In the genomic region with DNA sequence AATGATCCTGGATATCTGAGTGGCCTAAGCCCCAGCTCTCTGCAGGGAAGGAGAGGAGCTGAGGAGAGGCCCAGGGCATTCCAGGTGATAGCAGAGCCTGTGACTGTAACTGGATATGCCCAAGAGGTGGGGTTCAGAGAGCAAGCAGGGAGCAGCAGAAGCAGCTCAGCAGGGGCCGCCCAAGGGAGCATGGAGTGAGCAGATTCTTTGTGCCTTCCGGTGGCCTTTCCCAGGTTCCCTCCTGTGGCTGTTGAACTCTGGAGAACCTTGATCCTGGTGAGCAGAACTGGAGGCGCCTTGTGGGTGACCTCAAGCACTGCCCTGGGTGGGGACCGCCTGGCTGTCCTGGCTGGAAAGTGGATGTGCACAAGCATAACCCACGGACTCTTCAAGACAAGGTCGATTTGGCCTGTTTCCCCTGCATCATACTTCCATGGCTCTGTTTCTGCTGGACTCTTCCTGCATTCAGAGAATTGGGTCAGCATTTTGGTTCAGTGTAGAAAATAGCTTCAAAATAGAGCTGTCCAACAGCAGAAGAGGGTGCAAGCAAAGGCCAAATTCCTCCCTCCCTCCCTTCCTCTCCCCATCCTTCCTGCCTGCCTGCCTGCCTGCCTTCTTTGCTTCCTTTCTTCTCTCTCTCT, we compare ENCODE assay signal across 13 cellular contexts.
DNase-seq lines count a peak whose midpoint lies in the region; ATAC-seq and TF ChIP-seq lines count a peak whose summit lies in the region.
"Had no signal": no experiment of that assay in that cellular context is flagged by ENCODE, and none has a peak within 500 bp of the region (broad histone marks: within the 10 kb centered on the region; RNA-seq: fewer than 3 reads in every experiment).

No MANE protein-coding gene starts in this region.

- H3K79me2 ChIP-seq in osteoblast (ENCODE audit: insufficient read depth, low read length), result no peaks in the 10 kb centered on the region

- H3K4me1 Mint-ChIP-seq in WTC11, result peaks cover 26% of the 10 kb centered on the region
- H3K4me1 Mint-ChIP-seq: activated naive CD8-positive, alpha-beta T cell treated with anti-CD3 and anti-CD28 coated beads, Interleukin-2, amount 10 ng/mL, durations not matched to agents 7 days and 5 days had no signal

- H3K36me3 ChIP-seq in osteoblast (ENCODE audit: insufficient read depth, low read length), result no peaks in the 10 kb centered on the region

- H3K36me3 Mint-ChIP-seq in WTC11, result peaks cover 21% of the 10 kb centered on the region
- H3K36me3 Mint-ChIP-seq: activated naive CD8-positive, alpha-beta T cell treated with anti-CD3 and anti-CD28 coated beads, Interleukin-2, amount 10 ng/mL, durations not matched to agents 7 days and 5 days had no signal

- TF ChIP-seq CTCF in WTC11 (IDR thresholded peaks at IDR 0.05) (no peak), fibroblast of the aortic adventitia (IDR thresholded peaks at IDR 0.05; ENCODE audit: insufficient read depth, low read length) (no peak), osteoblast (IDR thresholded peaks at IDR 0.05; ENCODE audit: extremely low read depth, low read depth, low read length) (no peak)

- POLR2A ChIA-PET in WTC11 (lab: Charles Lee), result no interaction called here

- H3K9me3 Mint-ChIP-seq in WTC11, result peaks cover 18% of the 10 kb centered on the region
- H3K9me3 Mint-ChIP-seq: activated naive CD8-positive, alpha-beta T cell treated with anti-CD3 and anti-CD28 coated beads, Interleukin-2, amount 10 ng/mL, durations not matched to agents 7 days and 5 days had no signal

- no peaks in the 10 kb centered on the region for H3K27me3 ChIP-seq in osteoblast (ENCODE audit: insufficient read depth, low read length)
- H3K27me3 ChIP-seq: BLaER1 treated with 17β-estradiol and CSF1 and Interleukin-3, amounts not matched to agents 10 nM and 100 nM had no signal

- H3K4me3 Mint-ChIP-seq in WTC11, result no peak overlapping the region
- H3K4me3 Mint-ChIP-seq: activated CD8-positive, alpha-beta T cell treated with anti-CD3 and anti-CD28 coated beads, Interleukin-2, amount 10 ng/mL, durations not matched to agents 7 days and 5 days; activated naive CD8-positive, alpha-beta T cell treated with anti-CD3 and anti-CD28 coated beads, Interleukin-2, amount 10 ng/mL, durations not matched to agents 7 days and 5 days had no signal

- DNase-seq in EH (ENCODE audit: low read depth) (peak; percentile 73), WTC11 (ENCODE audit: low spot score) (no peak), fibroblast of the aortic adventitia (ENCODE audit: low read depth) (peak; percentile 96), osteoblast (ENCODE audit: insufficient read length, low spot score, missing footprints) (no peak)
- DNase-seq in stimulated activated naive CD4-positive, alpha-beta T cell (lab: John Stamatoyannopoulos, UW), result no peak
- DNase-seq: activated CD8-positive, alpha-beta T cell treated with anti-CD3 and anti-CD28 coated beads, Interleukin-2, amount 10 ng/mL, durations not matched to agents 7 days and 5 days; activated naive CD8-positive, alpha-beta T cell treated with anti-CD3 and anti-CD28 coated beads, Interleukin-2, amount 10 ng/mL, durations not matched to agents 7 days and 5 days; retina had no signal

- CTCF ChIA-PET in WTC11 (lab: Charles Lee), result interaction anchor here (1.1 to 1.8 kb wide), 6 partner anchors 22 to 297 kb away, joined by 3 to 8 read pairs (median 5); no protein-coding TSS in a partner anchor

- H4K20me1 ChIP-seq in osteoblast (ENCODE audit: insufficient read depth, low read length), result no peaks in the 10 kb centered on the region
- H4K20me1 ChIP-seq: BLaER1 treated with 17β-estradiol and CSF1 and Interleukin-3, amounts not matched to agents 10 nM and 100 nM had no signal

- no peaks in the 10 kb centered on the region for H3K9me3 ChIP-seq in osteoblast (ENCODE audit: low read depth, low read length)

- H3K27me3 Mint-ChIP-seq in WTC11 (ENCODE audit: low read depth), result no peaks in the 10 kb centered on the region

- H3K4me3 ChIP-seq in fibroblast of the aortic adventitia (ENCODE audit: low read depth, low read length), result peak overlapping the region; percentile 43
- H3K4me3 ChIP-seq in osteoblast (ENCODE audit: insufficient read depth, low read length), result peak overlapping the region; percentile 27
- H3K4me3 ChIP-seq: BLaER1 treated with 17β-estradiol and CSF1 and Interleukin-3, amounts not matched to agents 10 nM and 100 nM had no signal

- H3K27ac Mint-ChIP-seq in WTC11, result no peak overlapping the region
- H3K27ac Mint-ChIP-seq: activated CD8-positive, alpha-beta T cell treated with anti-CD3 and anti-CD28 coated beads, Interleukin-2, amount 10 ng/mL, durations not matched to agents 7 days and 5 days; activated naive CD8-positive, alpha-beta T cell treated with anti-CD3 and anti-CD28 coated beads, Interleukin-2, amount 10 ng/mL, durations not matched to agents 7 days and 5 days had no signal

- H3K4me2 ChIP-seq in osteoblast (ENCODE audit: insufficient read depth, low read length), result peak overlapping the region; percentile 56

- H3K27ac ChIP-seq in osteoblast (ENCODE audit: low read depth, low read length), result peak overlapping the region; percentile 88

- no peak overlapping the region for H2AFZ ChIP-seq in osteoblast (ENCODE audit: low read length)

- H3K4me1 ChIP-seq in osteoblast (ENCODE audit: insufficient read depth, low read length), result peaks cover 58% of the 10 kb centered on the region

- ATAC-seq in WTC11, result peak; percentile 70
- no peak for ATAC-seq in GM21786 (IDR thresholded peaks at IDR 0.05; ENCODE audit: unreplicated experiment)
- no peak for ATAC-seq in HG03439 (IDR thresholded peaks at IDR 0.05; ENCODE audit: unreplicated experiment)
- no peak for ATAC-seq in GM18870 (IDR thresholded peaks at IDR 0.05; ENCODE audit: unreplicated experiment)
- ATAC-seq: activated CD8-positive, alpha-beta T cell treated with anti-CD3 and anti-CD28 coated beads, Interleukin-2, amount 10 ng/mL, durations not matched to agents 7 days and 5 days; HCT116 had no signal

TF ChIP-seq in WTC11, 78 proteins besides CTCF, POLR2A, EP300 and RAD21:
- TF ChIP-seq, protein P1, sequence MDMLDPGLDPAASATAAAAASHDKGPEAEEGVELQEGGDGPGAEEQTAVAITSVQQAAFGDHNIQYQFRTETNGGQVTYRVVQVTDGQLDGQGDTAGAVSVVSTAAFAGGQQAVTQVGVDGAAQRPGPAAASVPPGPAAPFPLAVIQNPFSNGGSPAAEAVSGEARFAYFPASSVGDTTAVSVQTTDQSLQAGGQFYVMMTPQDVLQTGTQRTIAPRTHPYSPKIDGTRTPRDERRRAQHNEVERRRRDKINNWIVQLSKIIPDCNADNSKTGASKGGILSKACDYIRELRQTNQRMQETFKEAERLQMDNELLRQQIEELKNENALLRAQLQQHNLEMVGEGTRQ (CRISPR knock-in tag; IDR thresholded peaks at IDR 0.05), result no peak
- peak; percentile 79 for TF ChIP-seq ZNF423 (CRISPR knock-in tag; IDR thresholded peaks at IDR 0.05)

Comparison
In these comparisons a context has a peak if more than half of its experiments do, and no peak if none do; other contexts are left out.
1. DNase-seq: peak in EH (single experiment) and fibroblast of the aortic adventitia (single experiment); none in WTC11 (single experiment), osteoblast (single experiment) and stimulated activated naive CD4-positive, alpha-beta T cell (0 of 6).